Comparison of ENCODE assay signal across 35 cellular contexts in genomic region chr16:35685085-35685484, GRCh38.
A peak's percentile ranks its signal among the peaks of the same experiment; 100 is the strongest.
DNase-seq lines count a peak whose midpoint lies in the region; ATAC-seq and TF ChIP-seq lines count a peak whose summit lies in the region.
"Had no signal": no experiment of that assay in that cellular context is flagged by ENCODE, and none has a peak within 500 bp of the region (broad histone marks: within the 10 kb centered on the region; RNA-seq: fewer than 3 reads in every experiment).

No MANE protein-coding gene starts in this region.

- H3K9me3 ChIP-seq in vagina, result no peaks in the 10 kb centered on the region
- no peaks in the 10 kb centered on the region for H3K9me3 ChIP-seq in PC-9 (ENCODE audit: insufficient read depth, low read depth)
- peaks cover 5% of the 10 kb centered on the region for H3K9me3 ChIP-seq in upper lobe of right lung
- H3K9me3 ChIP-seq: A549, BE2C, Caco-2 had no signal

- peak overlapping the region; percentile 30 for H3K27ac Mint-ChIP-seq in activated B cell treated with CpG ODN at 0.5 μM for 24 hours
- no peak overlapping the region for H3K27ac Mint-ChIP-seq in osteocyte (ENCODE audit: unreplicated experiment)
- no peak overlapping the region for H3K27ac Mint-ChIP-seq in type B pancreatic cell
- H3K27ac Mint-ChIP-seq: B cell; CD14-positive monocyte; CD4-positive, alpha-beta memory T cell; CD4-positive, alpha-beta T cell; CD4-positive, CD25-positive, alpha-beta regulatory T cell; CD8-positive, alpha-beta T cell had no signal

- H3K4me3 Mint-ChIP-seq in activated B cell treated with CpG ODN at 0.5 μM for 24 hours (no peak overlapping the region), osteocyte (ENCODE audit: unreplicated experiment) (no peak overlapping the region), type B pancreatic cell (no peak overlapping the region)
- H3K4me3 Mint-ChIP-seq: B cell; CD14-positive monocyte; CD4-positive, alpha-beta memory T cell; CD4-positive, alpha-beta T cell; CD4-positive, CD25-positive, alpha-beta regulatory T cell; CD8-positive, alpha-beta memory T cell; CD8-positive, alpha-beta T cell had no signal

- TF ChIP-seq CTCF in activated B cell treated with CpG ODN at 0.5 μM for 24 hours (IDR thresholded peaks at IDR 0.05), result no peak
- no peak for TF ChIP-seq CTCF in osteocyte (IDR thresholded peaks at IDR 0.05)
- TF ChIP-seq CTCF in type B pancreatic cell (conservative IDR thresholded peaks at IDR 0.05), result no peak
- no peak for TF ChIP-seq CTCF in vagina (IDR thresholded peaks at IDR 0.05)
- TF ChIP-seq CTCF in PC-9 (conservative IDR thresholded peaks at IDR 0.05), result no peak
- no peak for TF ChIP-seq CTCF in upper lobe of right lung (IDR thresholded peaks at IDR 0.05)

- DNase-seq in activated B cell treated with CpG ODN at 0.5 μM for 24 hours (no peak), osteocyte (ENCODE audit: extremely low spot score, unreplicated experiment) (peak; percentile 64), type B pancreatic cell (ENCODE audit: extremely low spot score, unreplicated experiment) (peak; percentile 24), vagina (ENCODE audit: extremely low spot score in 2 of 2) (peak; percentile 52), PC-9 (no peak), NCI-H526 treated with DMSO at 0.1 percent for 48 hours (lab: John Stamatoyannopoulos, UW) (no peak), upper lobe of right lung (no peak)
- DNase-seq: 8988T; ACHN; AML-193; BE2C; C1 segment of cervical spinal cord; Caco-2; Calu3; CD4-positive, alpha-beta memory T cell; CD4-positive, alpha-beta T cell; CD4-positive, CD25-positive, alpha-beta regulatory T cell; CD8-positive, alpha-beta memory T cell; CD8-positive, alpha-beta T cell; COR-L47; DMS 273 treated with DMSO at 0.1 percent for 48 hours; DMS153; DMS53; DMS79; DMS79 treated with DMSO at 0.1 percent for 48 hours; DND-41; EL had no signal

- H3K36me3 ChIP-seq in vagina, result no peaks in the 10 kb centered on the region
- H3K36me3 ChIP-seq in PC-9 (ENCODE audit: low read depth), result no peaks in the 10 kb centered on the region
- H3K36me3 ChIP-seq in upper lobe of right lung, result no peaks in the 10 kb centered on the region
- H3K36me3 ChIP-seq: BE2C; BLaER1; BLaER1 treated with 17β-estradiol and CSF1 and Interleukin-3, amounts not matched to agents 10 nM and 100 nM had no signal

- H3K27me3 Mint-ChIP-seq in activated B cell treated with CpG ODN at 0.5 μM for 24 hours, result no peaks in the 10 kb centered on the region
- no peaks in the 10 kb centered on the region for H3K27me3 Mint-ChIP-seq in osteocyte (ENCODE audit: unreplicated experiment)
- H3K27me3 Mint-ChIP-seq in type B pancreatic cell, result no peaks in the 10 kb centered on the region
- H3K27me3 Mint-ChIP-seq: B cell; CD4-positive, alpha-beta memory T cell; CD4-positive, alpha-beta T cell; CD4-positive, CD25-positive, alpha-beta regulatory T cell had no signal

- H3F3A ChIP-seq in PC-9 (ENCODE audit: insufficient read depth, low read depth), result no peaks in the 10 kb centered on the region

- no peaks in the 10 kb centered on the region for H3K79me2 ChIP-seq in PC-9 (ENCODE audit: low read depth)

- intact Hi-C loops in activated B cell treated with CpG ODN at 0.5 μM for 24 hours (cut with micrococcal nuclease), result no loop called here
- intact Hi-C loops in vagina (cut with DNase I), result no loop called here
- intact Hi-C loops in PC-9 (cut with micrococcal nuclease; ENCODE audit: unreplicated experiment), result no loop called here
- intact Hi-C loops in upper lobe of right lung (cut with DNase I), result no loop called here

- ATAC-seq in activated B cell treated with CpG ODN at 0.5 μM for 24 hours (ENCODE audit: low read depth), result no peak
- ATAC-seq in upper lobe of right lung, result no peak
- no peak for ATAC-seq in HG03378 (IDR thresholded peaks at IDR 0.05; ENCODE audit: unreplicated experiment)
- ATAC-seq: A549; CD8-positive, alpha-beta T cell had no signal

- no peak overlapping the region for H3K4me2 ChIP-seq in PC-9
- H3K4me2 ChIP-seq: A549; BLaER1; BLaER1 treated with 17β-estradiol and CSF1 and Interleukin-3, amounts not matched to agents 10 nM and 100 nM had no signal

- no peak overlapping the region for H3K4me3 ChIP-seq in vagina
- no peak overlapping the region for H3K4me3 ChIP-seq in PC-9
- H3K4me3 ChIP-seq in upper lobe of right lung, result no peak overlapping the region
- H3K4me3 ChIP-seq: A549; BLaER1; BLaER1 treated with 17β-estradiol and CSF1 and Interleukin-3, amounts not matched to agents 10 nM and 100 nM had no signal

- H3K4me1 Mint-ChIP-seq in activated B cell treated with CpG ODN at 0.5 μM for 24 hours (no peaks in the 10 kb centered on the region), osteocyte (ENCODE audit: unreplicated experiment) (no peaks in the 10 kb centered on the region), type B pancreatic cell (ENCODE audit: unreplicated experiment) (no peaks in the 10 kb centered on the region)
- H3K4me1 Mint-ChIP-seq: B cell; CD14-positive monocyte; CD4-positive, alpha-beta memory T cell; CD4-positive, CD25-positive, alpha-beta regulatory T cell; CD8-positive, alpha-beta memory T cell had no signal

- H2AFZ ChIP-seq in PC-9, result no peak overlapping the region

- POLR2A ChIA-PET in activated B cell treated with CpG ODN at 0.5 μM for 24 hours (lab: Charles Lee), result no interaction called here
- POLR2A ChIA-PET in PC-9 (lab: Charles Lee; ENCODE audit: unreplicated experiment), result no interaction called here

- H4K20me1 ChIP-seq in PC-9 (ENCODE audit: insufficient read depth), result no peaks in the 10 kb centered on the region
- H4K20me1 ChIP-seq: BLaER1; BLaER1 treated with 17β-estradiol and CSF1 and Interleukin-3, amounts not matched to agents 10 nM and 100 nM had no signal

- no peaks in the 10 kb centered on the region for H3K27me3 ChIP-seq in vagina
- H3K27me3 ChIP-seq in PC-9 (ENCODE audit: insufficient read depth, low read depth), result peaks cover 7% of the 10 kb centered on the region; the same call in 1 of the 2 replicates
- no peaks in the 10 kb centered on the region for H3K27me3 ChIP-seq in upper lobe of right lung
- H3K27me3 ChIP-seq: BE2C; BLaER1; BLaER1 treated with 17β-estradiol and CSF1 and Interleukin-3, amounts not matched to agents 10 nM and 100 nM had no signal

- peaks cover 15% of the 10 kb centered on the region for H3K9me3 Mint-ChIP-seq in activated B cell treated with CpG ODN at 0.5 μM for 24 hours
- H3K9me3 Mint-ChIP-seq in osteocyte (ENCODE audit: unreplicated experiment), result peaks cover 66% of the 10 kb centered on the region
- H3K9me3 Mint-ChIP-seq in type B pancreatic cell, result no peaks in the 10 kb centered on the region

- H3K4me1 ChIP-seq in vagina (no peaks in the 10 kb centered on the region), PC-9 (replicated peaks; ENCODE audit: insufficient read depth) (no peaks in the 10 kb centered on the region), upper lobe of right lung (no peaks in the 10 kb centered on the region)
- H3K4me1 ChIP-seq: A549; BE2C; BLaER1; BLaER1 treated with 17β-estradiol and CSF1 and Interleukin-3, amounts not matched to agents 10 nM and 100 nM; Caco-2 had no signal

- CTCF ChIA-PET in activated B cell treated with CpG ODN at 0.5 μM for 24 hours (lab: Charles Lee) (no interaction called here), PC-9 (lab: Charles Lee) (no interaction called here)

- 0 out of 2 replicates have a peak, but pooled peaks cover 6% of the 10 kb centered on the region for H3K9me2 ChIP-seq in PC-9 (ENCODE audit: insufficient read depth)

- H3K36me3 Mint-ChIP-seq in activated B cell treated with CpG ODN at 0.5 μM for 24 hours (ENCODE audit: low read depth), result no peaks in the 10 kb centered on the region
- H3K36me3 Mint-ChIP-seq in osteocyte (ENCODE audit: unreplicated experiment), result no peaks in the 10 kb centered on the region
- H3K36me3 Mint-ChIP-seq in type B pancreatic cell, result no peaks in the 10 kb centered on the region
- H3K36me3 Mint-ChIP-seq: CD14-positive monocyte; CD4-positive, alpha-beta memory T cell; CD4-positive, CD25-positive, alpha-beta regulatory T cell; CD8-positive, alpha-beta T cell had no signal

- BruUV-seq in PC-9 (replicated peaks; lab: Mats Ljungman, UMichigan), result no TSS peak

- H3K27ac ChIP-seq in vagina (no peak overlapping the region), PC-9 (no peak overlapping the region), upper lobe of right lung (no peak overlapping the region)
- H3K27ac ChIP-seq: 22Rv1; A549; BLaER1; BLaER1 treated with 17β-estradiol and CSF1 and Interleukin-3, amounts not matched to agents 10 nM and 100 nM; C4-2B had no signal

- no peak for TF ChIP-seq POLR2A in vagina (IDR thresholded peaks at IDR 0.05)

Comparison
In these comparisons a context has a peak if more than half of its experiments do, and no peak if none do; other contexts are left out.
1. DNase-seq: peak in osteocyte (single experiment), type B pancreatic cell (single experiment) and vagina (2 of 2); none in activated B cell treated with CpG ODN at 0.5 μM for 24 hours (single experiment), PC-9 (0 of 2), NCI-H526 treated with DMSO at 0.1 percent for 48 hours (single experiment) and upper lobe of right lung (single experiment).